Comparison of ENCODE assay signal across 8 cellular contexts in the genomic region with DNA sequence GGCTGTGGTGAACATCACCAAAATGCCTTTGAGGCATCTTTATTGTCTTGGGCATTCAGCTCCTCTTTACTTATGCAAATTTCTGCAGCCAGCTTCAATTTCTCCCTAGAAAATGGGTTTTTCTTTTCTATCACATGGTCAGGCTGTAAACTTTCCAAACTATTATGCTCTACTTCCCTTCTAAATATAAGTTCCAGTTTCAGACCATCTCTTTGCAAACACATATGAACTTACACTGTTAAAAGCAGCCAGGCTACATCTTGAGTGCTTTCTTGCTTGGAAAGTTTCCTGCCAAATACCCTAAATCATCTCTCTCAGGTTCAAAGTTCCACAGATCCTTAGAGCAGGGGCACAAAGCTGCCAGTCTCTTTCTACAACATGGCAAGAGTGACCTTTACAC.
"Had no signal": no experiment of that assay in that cellular context is flagged by ENCODE, and none has a peak within 500 bp of the region (broad histone marks: within the 10 kb centered on the region; RNA-seq: fewer than 3 reads in every experiment).

No MANE protein-coding gene starts in this region.

- H3K4me3 ChIP-seq: GM12878 had no signal

- ATAC-seq: GM12878 had no signal

- DNase-seq: GDM1, GF-D8 had no signal

- FAIRE-seq: G401.6, GM12878, GM12891, GM12892, GM18507, GM19239 had no signal
